Comparison of ENCODE assay signal across 26 cellular contexts in the genomic region with DNA sequence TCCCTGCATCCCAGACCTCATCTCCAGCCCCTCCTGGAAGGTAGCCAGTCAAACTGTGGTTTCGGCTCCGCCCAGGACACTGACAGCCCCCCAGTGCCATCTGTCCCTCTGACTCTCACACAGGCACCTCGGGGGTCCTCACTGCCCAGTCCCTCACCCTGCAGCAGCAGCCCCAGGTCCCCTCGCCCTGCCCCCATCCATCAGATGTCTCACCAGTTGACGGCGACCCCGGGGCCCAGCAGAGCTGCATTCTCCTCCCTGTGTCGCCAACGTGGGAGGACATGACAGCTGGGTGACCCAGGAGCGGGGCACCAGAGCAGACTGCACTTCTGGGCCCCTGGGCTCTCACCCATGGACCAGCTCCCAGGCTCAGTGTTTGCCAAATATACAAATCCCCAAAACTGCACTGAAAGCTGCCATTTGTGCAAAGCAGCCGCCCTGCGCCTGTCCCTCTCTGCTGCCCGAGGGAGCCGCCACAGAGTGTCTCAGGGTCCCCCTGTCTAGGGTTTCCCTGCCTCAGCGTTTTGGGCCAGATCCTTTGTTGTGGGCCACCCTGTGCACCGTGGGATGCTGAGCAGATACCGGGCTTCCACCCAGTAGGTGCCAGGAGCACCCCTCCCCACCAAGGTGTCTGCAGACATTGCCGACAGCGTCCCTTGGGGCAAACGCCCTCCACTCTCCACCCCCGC.
"Had no signal": no experiment of that assay in that cellular context is flagged by ENCODE, and none has a peak within 500 bp of the region (broad histone marks: within the 10 kb centered on the region; RNA-seq: fewer than 3 reads in every experiment).

No MANE protein-coding gene starts in this region.

- H3K27ac ChIP-seq: epithelial cell of prostate, esophagus squamous epithelium, pancreas, prostate gland, sigmoid colon, tibial nerve, WERI-Rb-1 had no signal

- H3K27me3 Mint-ChIP-seq: central memory CD8-positive, alpha-beta T cell had no signal

- ATAC-seq: activated CD4-positive, CD25-positive, alpha-beta regulatory T cell treated with anti-CD3 and anti-CD28 coated beads, Interleukin-2, amount 50 U/mL, for 24 hours; left lobe of liver; pancreas had no signal

- H3K36me3 ChIP-seq: pancreas, prostate gland had no signal

- H3K9me3 ChIP-seq: esophagus squamous epithelium, pancreas, prostate gland, sigmoid colon, tibial nerve had no signal

- H3K4me3 Mint-ChIP-seq: activated T-helper 1 cell treated with anti-CD3 and anti-CD28 coated beads, Interleukin-12 subunit alpha, Interleukin-12 subunit beta, Interleukin-2, Interleukin-4 antibody, amounts not matched to agents 30 ng/mL and 10 ng/mL and 1 ng/mL, durations not matched to agents 14 hours and 24 hours and 36 hours; central memory CD8-positive, alpha-beta T cell; nephron progenitor cell; T-helper 1 cell treated with Interleukin-12 subunit alpha and Interleukin-12 subunit beta and Interleukin-4 antibody, amounts not matched to agents 30 μg/mL and 1 μg/mL, for 36 hours had no signal

- H3K4me1 ChIP-seq: esophagus squamous epithelium, pancreas, prostate gland, sigmoid colon, tibial nerve had no signal

- DNase-seq: activated CD4-positive, alpha-beta T cell treated with anti-CD3 and anti-CD28 coated beads for 48 hours; activated CD4-positive, alpha-beta T cell treated with anti-CD3 and anti-CD28 coated beads, Interleukin-2, amount 50 U/mL, for 48 hours; activated CD8-positive, alpha-beta memory T cell treated with anti-CD3 and anti-CD28 coated beads for 24 hours; activated naive CD4-positive, alpha-beta T cell treated with anti-CD3 and anti-CD28 coated beads, Interleukin-2, amount 50 U/mL, for 16 hours; anterior cingulate cortex; effector CD8-positive, alpha-beta T cell; esophagus squamous epithelium; foreskin melanocyte; kidney glomerular epithelial cell; nephron progenitor cell; retina; sigmoid colon; small intestine; stimulated activated CD4-positive, alpha-beta T cell treated with anti-CD3 and anti-CD28 coated beads, Interleukin-2, amount 100 ng/mL, for 24 hours; stimulated activated naive CD4-positive, alpha-beta T cell; T1000; WERI-Rb-1 had no signal

- H3K27ac Mint-ChIP-seq: activated T-helper 1 cell treated with anti-CD3 and anti-CD28 coated beads, Interleukin-12 subunit alpha, Interleukin-12 subunit beta, Interleukin-2, Interleukin-4 antibody, amounts not matched to agents 30 ng/mL and 10 ng/mL and 1 ng/mL, durations not matched to agents 14 hours and 24 hours and 36 hours; nephron progenitor cell; T-helper 1 cell treated with Interleukin-12 subunit alpha and Interleukin-12 subunit beta and Interleukin-4 antibody, amounts not matched to agents 30 μg/mL and 1 μg/mL, for 36 hours had no signal

- H3K4me3 ChIP-seq: esophagus squamous epithelium, pancreas, prostate gland, sigmoid colon, tibial nerve had no signal

- H3K27me3 ChIP-seq: esophagus squamous epithelium, pancreas, sigmoid colon, tibial nerve had no signal

- H3K4me1 Mint-ChIP-seq: central memory CD8-positive, alpha-beta T cell had no signal

- H3K9me3 Mint-ChIP-seq: activated T-helper 1 cell treated with anti-CD3 and anti-CD28 coated beads, Interleukin-12 subunit alpha, Interleukin-12 subunit beta, Interleukin-2, Interleukin-4 antibody, amounts not matched to agents 30 ng/mL and 10 ng/mL and 1 ng/mL, durations not matched to agents 14 hours and 24 hours and 36 hours; central memory CD8-positive, alpha-beta T cell; nephron progenitor cell; T-helper 1 cell treated with Interleukin-12 subunit alpha and Interleukin-12 subunit beta and Interleukin-4 antibody, amounts not matched to agents 30 μg/mL and 1 μg/mL, for 36 hours had no signal
